In genomic region chr11:9697766-9698165, GRCh38 we compare ENCODE assay signal across 21 cellular contexts.
"Had no signal": no experiment of that assay in that cellular context is flagged by ENCODE, and none has a peak within 500 bp of the region (broad histone marks: within the 10 kb centered on the region; RNA-seq: fewer than 3 reads in every experiment).

No MANE protein-coding gene starts in this region.

- H3K27me3 ChIP-seq: foreskin keratinocyte, neutrophil, ovary, tibial nerve had no signal

- H3K9me3 Mint-ChIP-seq: central memory CD8-positive, alpha-beta T cell; nephron; stimulated activated naive CD8-positive, alpha-beta T cell treated with anti-CD3 and anti-CD28 coated beads, Interleukin-15, Interleukin-2, amounts not matched to agents 100 ng/mL and 50 ng/mL, for 24 hours had no signal

- H3K9me3 ChIP-seq: neutrophil, ovary, prostate gland, tibial nerve had no signal

- H3K4me3 Mint-ChIP-seq: activated naive CD8-positive, alpha-beta T cell treated with anti-CD3 and anti-CD28 coated beads for 36 hours; central memory CD8-positive, alpha-beta T cell; nephron; stimulated activated naive CD8-positive, alpha-beta T cell treated with anti-CD3 and anti-CD28 coated beads, Interleukin-15, Interleukin-2, amounts not matched to agents 100 ng/mL and 50 ng/mL, for 24 hours had no signal

- DNase-seq: activated CD4-positive, alpha-beta T cell treated with anti-CD3 and anti-CD28 coated beads for 4 hours; activated CD4-positive, alpha-beta T cell treated with anti-CD3 and anti-CD28 coated beads, Interleukin-2, amount 50 U/mL, for 48 hours; activated CD4-positive, CD25-positive, alpha-beta regulatory T cell; activated naive CD4-positive, alpha-beta T cell treated with Interleukin-2 at 50 U/mL for 16 hours; activated naive CD8-positive, alpha-beta T cell treated with anti-CD3 and anti-CD28 coated beads for 36 hours; activated T-cell treated with anti-CD3 and anti-CD28 coated beads, Interleukin-2, amount 50 U/mL, for 48 hours; effector memory CD4-positive, alpha-beta T cell; foreskin keratinocyte; midbrain; ovary; stimulated activated CD4-positive, alpha-beta T cell treated with anti-CD3 and anti-CD28 coated beads, Interleukin-4, amount 100 ng/mL, for 24 hours; substantia nigra; T1000 had no signal

- ATAC-seq: foreskin keratinocyte, left lobe of liver had no signal

- H3K4me1 Mint-ChIP-seq: nephron had no signal

- H3K27ac Mint-ChIP-seq: activated naive CD8-positive, alpha-beta T cell treated with anti-CD3 and anti-CD28 coated beads for 36 hours; nephron; stimulated activated naive CD8-positive, alpha-beta T cell treated with anti-CD3 and anti-CD28 coated beads, Interleukin-15, Interleukin-2, amounts not matched to agents 100 ng/mL and 50 ng/mL, for 24 hours had no signal

- H3K27me3 Mint-ChIP-seq: activated naive CD8-positive, alpha-beta T cell treated with anti-CD3 and anti-CD28 coated beads for 36 hours; central memory CD8-positive, alpha-beta T cell; stimulated activated naive CD8-positive, alpha-beta T cell treated with anti-CD3 and anti-CD28 coated beads, Interleukin-15, Interleukin-2, amounts not matched to agents 100 ng/mL and 50 ng/mL, for 24 hours had no signal

- H3K36me3 ChIP-seq: ovary, prostate gland had no signal

- H3K27ac ChIP-seq: foreskin keratinocyte, neutrophil, ovary, prostate gland, tibial nerve had no signal

- H3K4me3 ChIP-seq: lung, ovary, prostate gland, tibial nerve had no signal
